1 cellular context compared by ENCODE assay signal in the genomic region with DNA sequence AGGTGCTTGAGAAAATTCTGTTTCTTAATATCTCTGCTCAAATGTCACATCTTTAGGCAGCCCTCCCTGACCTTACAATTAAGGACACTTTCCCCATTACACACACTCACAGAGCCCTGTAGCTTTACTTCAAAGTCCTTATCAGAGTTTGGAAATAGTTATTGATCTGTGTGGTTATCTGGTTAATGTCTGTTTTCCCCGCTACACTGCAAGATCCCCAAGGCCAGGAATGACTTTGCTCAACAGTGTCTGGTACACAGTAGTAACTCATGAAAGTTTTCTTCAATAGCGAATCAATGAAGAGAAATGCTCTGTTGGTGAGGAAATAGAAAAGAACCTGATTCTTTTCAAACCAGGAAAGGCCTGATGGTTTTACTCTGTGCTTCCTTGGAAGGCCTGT.
TF ChIP-seq lines count a peak whose summit lies in the region.

No MANE protein-coding gene starts in this region.

TF ChIP-seq in HepG2, 621 proteins besides CTCF, POLR2A, EP300 and RAD21 (continued from another document and continues in another):
- TF ChIP-seq SRF (IDR thresholded peaks at IDR 0.05; ENCODE audit: low read depth, low read length) (no peak), KDM1A (CRISPR knock-in tag; IDR thresholded peaks at IDR 0.05) (peak; percentile 23; the same call in 1 of the 2 replicates), CEBPB (IDR thresholded peaks at IDR 0.05; ENCODE audit: borderline replicate concordance, low read depth, low read length) (peak; percentile 75), NONO (IDR thresholded peaks at IDR 0.05) (no peak), NONO (CRISPR knock-in tag; conservative IDR thresholded peaks at IDR 0.05) (peak; percentile 86), YEATS4 (CRISPR knock-in tag; IDR thresholded peaks at IDR 0.05; ENCODE audit: borderline replicate concordance) (peak; percentile 55; the same call in 1 of the 2 replicates), ZNF33B (CRISPR knock-in tag; IDR thresholded peaks at IDR 0.05) (no peak), U2AF1 (optimal IDR thresholded peaks at IDR 0.05; ENCODE audit: low read depth, low read length) (no peak), ZNF251 (CRISPR knock-in tag; IDR thresholded peaks at IDR 0.05) (no peak), ZMAT3 (CRISPR knock-in tag; conservative IDR thresholded peaks at IDR 0.05) (no peak), HMG20A (CRISPR knock-in tag; IDR thresholded peaks at IDR 0.05; ENCODE audit: borderline replicate concordance) (peak; percentile 78), ZNF44 (CRISPR knock-in tag; IDR thresholded peaks at IDR 0.05) (no peak), HOXD1 (CRISPR knock-in tag; IDR thresholded peaks at IDR 0.05) (peak; percentile 72; the same call in 1 of the 2 replicates), ZMYM4 (CRISPR knock-in tag; IDR thresholded peaks at IDR 0.05) (peak; percentile 89), NFIB (CRISPR knock-in tag; IDR thresholded peaks at IDR 0.05; ENCODE audit: borderline replicate concordance) (no peak), ZNF883 (CRISPR knock-in tag; IDR thresholded peaks at IDR 0.05; ENCODE audit: not compliant biosample characterization) (no peak), HHEX (CRISPR knock-in tag; IDR thresholded peaks at IDR 0.05) (peak; percentile 42; the same call in 1 of the 2 replicates), POGZ (CRISPR knock-in tag; IDR thresholded peaks at IDR 0.05) (peak; percentile 91), HOXA9 (CRISPR knock-in tag; IDR thresholded peaks at IDR 0.05; ENCODE audit: borderline replicate concordance) (no peak), ESRRA (CRISPR knock-in tag; IDR thresholded peaks at IDR 0.05; ENCODE audit: low read depth) (peak; percentile 84; the same call in 1 of the 2 replicates), ZBTB21 (CRISPR knock-in tag; IDR thresholded peaks at IDR 0.05) (no peak), ZFP36 (IDR thresholded peaks at IDR 0.05; ENCODE audit: borderline replicate concordance, low read depth, low read length, partially characterized antibody) (no peak), ZNF143 (CRISPR knock-in tag; IDR thresholded peaks at IDR 0.05) (no peak), ZNF17 (CRISPR knock-in tag; IDR thresholded peaks at IDR 0.05) (no peak), ZBTB38 (CRISPR knock-in tag; IDR thresholded peaks at IDR 0.05) (no peak), PAF1 (CRISPR knock-in tag; IDR thresholded peaks at IDR 0.05) (no peak), FOXJ3 (CRISPR knock-in tag; IDR thresholded peaks at IDR 0.05; ENCODE audit: borderline replicate concordance) (peak; percentile 96; the same call in 1 of the 2 replicates), BRCA1 (CRISPR knock-in tag; IDR thresholded peaks at IDR 0.05) (peak; percentile 67; the same call in 1 of the 2 replicates)
- TF ChIP-seq, protein P1, sequence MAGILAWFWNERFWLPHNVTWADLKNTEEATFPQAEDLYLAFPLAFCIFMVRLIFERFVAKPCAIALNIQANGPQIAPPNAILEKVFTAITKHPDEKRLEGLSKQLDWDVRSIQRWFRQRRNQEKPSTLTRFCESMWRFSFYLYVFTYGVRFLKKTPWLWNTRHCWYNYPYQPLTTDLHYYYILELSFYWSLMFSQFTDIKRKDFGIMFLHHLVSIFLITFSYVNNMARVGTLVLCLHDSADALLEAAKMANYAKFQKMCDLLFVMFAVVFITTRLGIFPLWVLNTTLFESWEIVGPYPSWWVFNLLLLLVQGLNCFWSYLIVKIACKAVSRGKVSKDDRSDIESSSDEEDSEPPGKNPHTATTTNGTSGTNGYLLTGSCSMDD (CRISPR knock-in tag; IDR thresholded peaks at IDR 0.05), result no peak
- TF ChIP-seq, protein P2, sequence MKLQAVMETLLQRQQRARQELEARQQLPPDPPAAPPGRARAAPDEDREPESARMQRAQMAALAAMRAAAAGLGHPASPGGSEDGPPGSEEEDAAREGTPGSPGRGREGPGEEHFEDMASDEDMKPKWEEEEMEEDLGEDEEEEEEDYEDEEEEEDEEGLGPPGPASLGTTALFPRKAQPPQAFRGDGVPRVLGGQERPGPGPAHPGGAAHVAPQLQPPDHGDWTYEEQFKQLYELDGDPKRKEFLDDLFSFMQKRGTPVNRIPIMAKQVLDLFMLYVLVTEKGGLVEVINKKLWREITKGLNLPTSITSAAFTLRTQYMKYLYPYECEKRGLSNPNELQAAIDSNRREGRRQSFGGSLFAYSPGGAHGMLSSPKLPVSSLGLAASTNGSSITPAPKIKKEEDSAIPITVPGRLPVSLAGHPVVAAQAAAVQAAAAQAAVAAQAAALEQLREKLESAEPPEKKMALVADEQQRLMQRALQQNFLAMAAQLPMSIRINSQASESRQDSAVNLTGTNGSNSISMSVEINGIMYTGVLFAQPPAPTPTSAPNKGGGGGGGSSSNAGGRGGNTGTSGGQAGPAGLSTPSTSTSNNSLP (IDR thresholded peaks at IDR 0.05; ENCODE audit: low read depth, low read length), result peak; percentile 93
- TF ChIP-seq, protein P3, sequence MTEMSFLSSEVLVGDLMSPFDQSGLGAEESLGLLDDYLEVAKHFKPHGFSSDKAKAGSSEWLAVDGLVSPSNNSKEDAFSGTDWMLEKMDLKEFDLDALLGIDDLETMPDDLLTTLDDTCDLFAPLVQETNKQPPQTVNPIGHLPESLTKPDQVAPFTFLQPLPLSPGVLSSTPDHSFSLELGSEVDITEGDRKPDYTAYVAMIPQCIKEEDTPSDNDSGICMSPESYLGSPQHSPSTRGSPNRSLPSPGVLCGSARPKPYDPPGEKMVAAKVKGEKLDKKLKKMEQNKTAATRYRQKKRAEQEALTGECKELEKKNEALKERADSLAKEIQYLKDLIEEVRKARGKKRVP (CRISPR knock-in tag; IDR thresholded peaks at IDR 0.05), result peak in 1 of 2 experiments; percentile 34; a peak in 1 of 4 replicates
- TF ChIP-seq, protein P4, sequence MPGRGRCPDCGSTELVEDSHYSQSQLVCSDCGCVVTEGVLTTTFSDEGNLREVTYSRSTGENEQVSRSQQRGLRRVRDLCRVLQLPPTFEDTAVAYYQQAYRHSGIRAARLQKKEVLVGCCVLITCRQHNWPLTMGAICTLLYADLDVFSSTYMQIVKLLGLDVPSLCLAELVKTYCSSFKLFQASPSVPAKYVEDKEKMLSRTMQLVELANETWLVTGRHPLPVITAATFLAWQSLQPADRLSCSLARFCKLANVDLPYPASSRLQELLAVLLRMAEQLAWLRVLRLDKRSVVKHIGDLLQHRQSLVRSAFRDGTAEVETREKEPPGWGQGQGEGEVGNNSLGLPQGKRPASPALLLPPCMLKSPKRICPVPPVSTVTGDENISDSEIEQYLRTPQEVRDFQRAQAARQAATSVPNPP (CRISPR knock-in tag; IDR thresholded peaks at IDR 0.05), result no peak; the same call in 1 of the 2 replicates
- TF ChIP-seq, protein P5, sequence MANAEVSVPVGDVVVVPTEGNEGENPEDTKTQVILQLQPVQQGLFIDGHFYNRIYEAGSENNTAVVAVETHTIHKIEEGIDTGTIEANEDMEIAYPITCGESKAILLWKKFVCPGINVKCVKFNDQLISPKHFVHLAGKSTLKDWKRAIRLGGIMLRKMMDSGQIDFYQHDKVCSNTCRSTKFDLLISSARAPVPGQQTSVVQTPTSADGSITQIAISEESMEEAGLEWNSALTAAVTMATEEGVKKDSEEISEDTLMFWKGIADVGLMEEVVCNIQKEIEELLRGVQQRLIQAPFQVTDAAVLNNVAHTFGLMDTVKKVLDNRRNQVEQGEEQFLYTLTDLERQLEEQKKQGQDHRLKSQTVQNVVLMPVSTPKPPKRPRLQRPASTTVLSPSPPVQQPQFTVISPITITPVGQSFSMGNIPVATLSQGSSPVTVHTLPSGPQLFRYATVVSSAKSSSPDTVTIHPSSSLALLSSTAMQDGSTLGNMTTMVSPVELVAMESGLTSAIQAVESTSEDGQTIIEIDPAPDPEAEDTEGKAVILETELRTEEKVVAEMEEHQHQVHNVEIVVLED (CRISPR knock-in tag; IDR thresholded peaks at IDR 0.05; ENCODE audit: borderline replicate concordance), result no peak; the same call in 1 of the 2 replicates
- TF ChIP-seq, protein P6, sequence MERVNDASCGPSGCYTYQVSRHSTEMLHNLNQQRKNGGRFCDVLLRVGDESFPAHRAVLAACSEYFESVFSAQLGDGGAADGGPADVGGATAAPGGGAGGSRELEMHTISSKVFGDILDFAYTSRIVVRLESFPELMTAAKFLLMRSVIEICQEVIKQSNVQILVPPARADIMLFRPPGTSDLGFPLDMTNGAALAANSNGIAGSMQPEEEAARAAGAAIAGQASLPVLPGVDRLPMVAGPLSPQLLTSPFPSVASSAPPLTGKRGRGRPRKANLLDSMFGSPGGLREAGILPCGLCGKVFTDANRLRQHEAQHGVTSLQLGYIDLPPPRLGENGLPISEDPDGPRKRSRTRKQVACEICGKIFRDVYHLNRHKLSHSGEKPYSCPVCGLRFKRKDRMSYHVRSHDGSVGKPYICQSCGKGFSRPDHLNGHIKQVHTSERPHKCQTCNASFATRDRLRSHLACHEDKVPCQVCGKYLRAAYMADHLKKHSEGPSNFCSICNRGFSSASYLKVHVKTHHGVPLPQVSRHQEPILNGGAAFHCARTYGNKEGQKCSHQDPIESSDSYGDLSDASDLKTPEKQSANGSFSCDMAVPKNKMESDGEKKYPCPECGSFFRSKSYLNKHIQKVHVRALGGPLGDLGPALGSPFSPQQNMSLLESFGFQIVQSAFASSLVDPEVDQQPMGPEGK (CRISPR knock-in tag; IDR thresholded peaks at IDR 0.05), result 0 out of 2 replicates have a peak, but pooled peaks have one; percentile 30
- TF ChIP-seq, protein P7, sequence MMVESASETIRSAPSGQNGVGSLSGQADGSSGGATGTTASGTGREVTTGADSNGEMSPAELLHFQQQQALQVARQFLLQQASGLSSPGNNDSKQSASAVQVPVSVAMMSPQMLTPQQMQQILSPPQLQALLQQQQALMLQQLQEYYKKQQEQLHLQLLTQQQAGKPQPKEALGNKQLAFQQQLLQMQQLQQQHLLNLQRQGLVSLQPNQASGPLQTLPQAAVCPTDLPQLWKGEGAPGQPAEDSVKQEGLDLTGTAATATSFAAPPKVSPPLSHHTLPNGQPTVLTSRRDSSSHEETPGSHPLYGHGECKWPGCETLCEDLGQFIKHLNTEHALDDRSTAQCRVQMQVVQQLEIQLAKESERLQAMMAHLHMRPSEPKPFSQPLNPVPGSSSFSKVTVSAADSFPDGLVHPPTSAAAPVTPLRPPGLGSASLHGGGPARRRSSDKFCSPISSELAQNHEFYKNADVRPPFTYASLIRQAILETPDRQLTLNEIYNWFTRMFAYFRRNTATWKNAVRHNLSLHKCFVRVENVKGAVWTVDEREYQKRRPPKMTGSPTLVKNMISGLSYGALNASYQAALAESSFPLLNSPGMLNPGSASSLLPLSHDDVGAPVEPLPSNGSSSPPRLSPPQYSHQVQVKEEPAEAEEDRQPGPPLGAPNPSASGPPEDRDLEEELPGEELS (CRISPR knock-in tag; IDR thresholded peaks at IDR 0.05), result peak; percentile 82
- TF ChIP-seq, protein P8, sequence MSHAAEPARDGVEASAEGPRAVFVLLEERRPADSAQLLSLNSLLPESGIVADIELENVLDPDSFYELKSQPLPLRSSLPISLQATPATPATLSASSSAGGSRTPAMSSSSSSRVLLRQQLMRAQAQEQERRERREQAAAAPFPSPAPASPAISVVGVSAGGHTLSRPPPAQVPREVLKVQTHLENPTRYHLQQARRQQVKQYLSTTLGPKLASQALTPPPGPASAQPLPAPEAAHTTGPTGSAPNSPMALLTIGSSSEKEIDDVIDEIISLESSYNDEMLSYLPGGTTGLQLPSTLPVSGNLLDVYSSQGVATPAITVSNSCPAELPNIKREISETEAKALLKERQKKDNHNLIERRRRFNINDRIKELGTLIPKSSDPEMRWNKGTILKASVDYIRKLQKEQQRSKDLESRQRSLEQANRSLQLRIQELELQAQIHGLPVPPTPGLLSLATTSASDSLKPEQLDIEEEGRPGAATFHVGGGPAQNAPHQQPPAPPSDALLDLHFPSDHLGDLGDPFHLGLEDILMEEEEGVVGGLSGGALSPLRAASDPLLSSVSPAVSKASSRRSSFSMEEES (CRISPR knock-in tag; IDR thresholded peaks at IDR 0.05), result no peak
- TF ChIP-seq, protein P9, sequence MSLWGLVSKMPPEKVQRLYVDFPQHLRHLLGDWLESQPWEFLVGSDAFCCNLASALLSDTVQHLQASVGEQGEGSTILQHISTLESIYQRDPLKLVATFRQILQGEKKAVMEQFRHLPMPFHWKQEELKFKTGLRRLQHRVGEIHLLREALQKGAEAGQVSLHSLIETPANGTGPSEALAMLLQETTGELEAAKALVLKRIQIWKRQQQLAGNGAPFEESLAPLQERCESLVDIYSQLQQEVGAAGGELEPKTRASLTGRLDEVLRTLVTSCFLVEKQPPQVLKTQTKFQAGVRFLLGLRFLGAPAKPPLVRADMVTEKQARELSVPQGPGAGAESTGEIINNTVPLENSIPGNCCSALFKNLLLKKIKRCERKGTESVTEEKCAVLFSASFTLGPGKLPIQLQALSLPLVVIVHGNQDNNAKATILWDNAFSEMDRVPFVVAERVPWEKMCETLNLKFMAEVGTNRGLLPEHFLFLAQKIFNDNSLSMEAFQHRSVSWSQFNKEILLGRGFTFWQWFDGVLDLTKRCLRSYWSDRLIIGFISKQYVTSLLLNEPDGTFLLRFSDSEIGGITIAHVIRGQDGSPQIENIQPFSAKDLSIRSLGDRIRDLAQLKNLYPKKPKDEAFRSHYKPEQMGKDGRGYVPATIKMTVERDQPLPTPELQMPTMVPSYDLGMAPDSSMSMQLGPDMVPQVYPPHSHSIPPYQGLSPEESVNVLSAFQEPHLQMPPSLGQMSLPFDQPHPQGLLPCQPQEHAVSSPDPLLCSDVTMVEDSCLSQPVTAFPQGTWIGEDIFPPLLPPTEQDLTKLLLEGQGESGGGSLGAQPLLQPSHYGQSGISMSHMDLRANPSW (CRISPR knock-in tag; IDR thresholded peaks at IDR 0.05; ENCODE audit: borderline replicate concordance), result 0 out of 2 replicates have a peak, but pooled peaks have one; percentile 44
- TF ChIP-seq, protein P10, sequence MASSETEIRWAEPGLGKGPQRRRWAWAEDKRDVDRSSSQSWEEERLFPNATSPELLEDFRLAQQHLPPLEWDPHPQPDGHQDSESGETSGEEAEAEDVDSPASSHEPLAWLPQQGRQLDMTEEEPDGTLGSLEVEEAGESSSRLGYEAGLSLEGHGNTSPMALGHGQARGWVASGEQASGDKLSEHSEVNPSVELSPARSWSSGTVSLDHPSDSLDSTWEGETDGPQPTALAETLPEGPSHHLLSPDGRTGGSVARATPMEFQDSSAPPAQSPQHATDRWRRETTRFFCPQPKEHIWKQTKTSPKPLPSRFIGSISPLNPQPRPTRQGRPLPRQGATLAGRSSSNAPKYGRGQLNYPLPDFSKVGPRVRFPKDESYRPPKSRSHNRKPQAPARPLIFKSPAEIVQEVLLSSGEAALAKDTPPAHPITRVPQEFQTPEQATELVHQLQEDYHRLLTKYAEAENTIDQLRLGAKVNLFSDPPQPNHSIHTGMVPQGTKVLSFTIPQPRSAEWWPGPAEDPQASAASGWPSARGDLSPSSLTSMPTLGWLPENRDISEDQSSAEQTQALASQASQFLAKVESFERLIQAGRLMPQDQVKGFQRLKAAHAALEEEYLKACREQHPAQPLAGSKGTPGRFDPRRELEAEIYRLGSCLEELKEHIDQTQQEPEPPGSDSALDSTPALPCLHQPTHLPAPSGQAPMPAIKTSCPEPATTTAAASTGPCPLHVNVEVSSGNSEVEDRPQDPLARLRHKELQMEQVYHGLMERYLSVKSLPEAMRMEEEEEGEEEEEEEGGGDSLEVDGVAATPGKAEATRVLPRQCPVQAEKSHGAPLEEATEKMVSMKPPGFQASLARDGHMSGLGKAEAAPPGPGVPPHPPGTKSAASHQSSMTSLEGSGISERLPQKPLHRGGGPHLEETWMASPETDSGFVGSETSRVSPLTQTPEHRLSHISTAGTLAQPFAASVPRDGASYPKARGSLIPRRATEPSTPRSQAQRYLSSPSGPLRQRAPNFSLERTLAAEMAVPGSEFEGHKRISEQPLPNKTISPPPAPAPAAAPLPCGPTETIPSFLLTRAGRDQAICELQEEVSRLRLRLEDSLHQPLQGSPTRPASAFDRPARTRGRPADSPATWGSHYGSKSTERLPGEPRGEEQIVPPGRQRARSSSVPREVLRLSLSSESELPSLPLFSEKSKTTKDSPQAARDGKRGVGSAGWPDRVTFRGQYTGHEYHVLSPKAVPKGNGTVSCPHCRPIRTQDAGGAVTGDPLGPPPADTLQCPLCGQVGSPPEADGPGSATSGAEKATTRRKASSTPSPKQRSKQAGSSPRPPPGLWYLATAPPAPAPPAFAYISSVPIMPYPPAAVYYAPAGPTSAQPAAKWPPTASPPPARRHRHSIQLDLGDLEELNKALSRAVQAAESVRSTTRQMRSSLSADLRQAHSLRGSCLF (CRISPR knock-in tag; IDR thresholded peaks at IDR 0.05; ENCODE audit: borderline replicate concordance), result no peak
